8 cellular contexts compared by ENCODE assay signal in genomic region chr17:82229686-82230626, GRCh38. TPM values are rescaled to one million over a fixed set of nuclear protein-coding genes. Genes with fewer than 3 reads are reported as not detected.
DNase-seq lines count a peak whose midpoint lies in the region; TF ChIP-seq lines count a peak whose summit lies in the region.

No MANE protein-coding gene starts in this region.

- H3K9me2 ChIP-seq in OCI-LY7 (ENCODE audit: insufficient read depth, low read length): no peaks in the 10 kb centered on the region
- H3K9me2 ChIP-seq in Karpas-422 (replicated peaks; ENCODE audit: insufficient read depth, low read length): no peaks in the 10 kb centered on the region

- H3K36me3 ChIP-seq in CD4-positive, alpha-beta memory T cell (ENCODE audit: insufficient read depth, low read length): no peaks in the 10 kb centered on the region
- H3K36me3 ChIP-seq in OCI-LY7 (ENCODE audit: insufficient read depth, low read length) (no peaks in the 10 kb centered on the region), parathyroid adenoma (ENCODE audit: control insufficient read depth, insufficient read depth, low read length) (no peaks in the 10 kb centered on the region), Karpas-422 (ENCODE audit: insufficient read depth, low read length) (no peaks in the 10 kb centered on the region)

- H3K4me2 ChIP-seq in OCI-LY7 (ENCODE audit: low read length) (peak overlapping the region; percentile 36; the same call in 1 of the 2 replicates), parathyroid adenoma (ENCODE audit: low read length) (no peak overlapping the region), Karpas-422 (ENCODE audit: low read depth, low read length, poor library complexity, severe bottlenecking) (no peak overlapping the region)

- peak overlapping the region; percentile 71 to 89 (median 81) for H3K4me3 Mint-ChIP-seq in CD4-positive, alpha-beta memory T cell

- POLR2A ChIA-PET in CD4-positive, alpha-beta memory T cell (lab: Charles Lee; ENCODE audit: partially characterized antibody): interaction anchor here (0.9 to 4.2 kb wide), 10 partner anchors 11 to 200 kb away, joined by 3 to 52 read pairs (median 14); partner anchors contain the start of genes CCDC57 and CD7
- POLR2A ChIA-PET in OCI-LY7 (lab: Charles Lee): no interaction called here

- no peak overlapping the region for H2AFZ ChIP-seq in OCI-LY7 (ENCODE audit: low read length)
- peak overlapping the region; percentile 18 for H2AFZ ChIP-seq in parathyroid adenoma
- H2AFZ ChIP-seq in Karpas-422 (ENCODE audit: low read length): no peak overlapping the region

- H3K36me3 Mint-ChIP-seq in CD4-positive, alpha-beta memory T cell: peaks cover 0 to 2% of the 10 kb centered on the region in 2 donors

- H3K79me2 ChIP-seq in OCI-LY7 (ENCODE audit: insufficient read depth, low read depth, low read length) (no peaks in the 10 kb centered on the region), parathyroid adenoma (no peaks in the 10 kb centered on the region), Karpas-422 (ENCODE audit: low read length) (no peaks in the 10 kb centered on the region)

- no peaks in the 10 kb centered on the region for H3K9me3 ChIP-seq in CD4-positive, alpha-beta memory T cell (ENCODE audit: control insufficient read depth in 1 of 2, low read length in 2 of 2)
- no peaks in the 10 kb centered on the region for H3K9me3 ChIP-seq in OCI-LY7 (ENCODE audit: low read length)
- no peaks in the 10 kb centered on the region for H3K9me3 ChIP-seq in parathyroid adenoma (ENCODE audit: control insufficient read depth, low read length)
- H3K9me3 ChIP-seq in Karpas-422 (ENCODE audit: low read length): no peaks in the 10 kb centered on the region

- no peaks in the 10 kb centered on the region for H3K27me3 ChIP-seq in CD4-positive, alpha-beta memory T cell (ENCODE audit: insufficient read depth, low read length)
- no peaks in the 10 kb centered on the region for H3K27me3 ChIP-seq in parathyroid adenoma (ENCODE audit: control insufficient read depth, insufficient read depth, low read length)
- no peaks in the 10 kb centered on the region for H3K27me3 ChIP-seq in Karpas-422 (ENCODE audit: low read length)

- H3K4me3 ChIP-seq in CD4-positive, alpha-beta memory T cell (ENCODE audit: low read length in 2 of 2): peak overlapping the region in 1 of 2 donors; percentile 38
- H3K4me3 ChIP-seq in OCI-LY7 (ENCODE audit: low read depth, low read length, poor library complexity, severe bottlenecking): peak overlapping the region; percentile 67
- H3K4me3 ChIP-seq in parathyroid adenoma (ENCODE audit: low read depth, low read length): peak overlapping the region; percentile 18
- H3K4me3 ChIP-seq in Karpas-422 (ENCODE audit: low read length): no peak overlapping the region

- peak in 1 of 5 donors; percentile 24 for DNase-seq in CD4-positive, alpha-beta memory T cell
- DNase-seq in OCI-LY7 (ENCODE audit: low spot score) (no peak), epithelial cell of prostate (ENCODE audit: low read depth, low spot score) (no peak), NCI-H2029 (lab: John Stamatoyannopoulos, UW) (no peak), NAMALWA (ENCODE audit: low spot score) (no peak), Karpas-422 (no peak)
- DNase-seq in effector CD4-positive, alpha-beta T cell: no peak

- H4K20me1 ChIP-seq in OCI-LY7 (ENCODE audit: insufficient read depth, low read length): peaks cover 5% of the 10 kb centered on the region; the same call in 1 of the 2 replicates
- H4K20me1 ChIP-seq in Karpas-422 (ENCODE audit: insufficient read depth, low read depth, low read length): peaks cover 7% of the 10 kb centered on the region; the same call in 1 of the 2 replicates

- peaks cover 2 to 30% (median 15%) of the 10 kb centered on the region in 4 donors for H3K4me1 Mint-ChIP-seq in CD4-positive, alpha-beta memory T cell

- peak overlapping the region; percentile 46 for H3K27ac ChIP-seq in CD4-positive, alpha-beta memory T cell (ENCODE audit: low read depth, low read length)
- H3K27ac ChIP-seq in OCI-LY7 (ENCODE audit: low read depth, low read length, poor library complexity, severe bottlenecking) (no peak overlapping the region), epithelial cell of prostate (peak overlapping the region; percentile 76), parathyroid adenoma (peak overlapping the region; percentile 45), Karpas-422 (ENCODE audit: low read length) (no peak overlapping the region)

- intact Hi-C loops in CD4-positive, alpha-beta memory T cell (cut with micrococcal nuclease): loop anchor here (2.0 to 10.0 kb wide), 3 partner anchors 23 to 195 kb away; partner anchors contain the start of genes DCXR and RAC3
- intact Hi-C loops in OCI-LY7 (cut with micrococcal nuclease; ENCODE audit: unreplicated experiment): loop anchor here (2.0 to 5.0 kb wide), 2 partner anchors 17 to 187 kb away; partner anchors contain the start of genes CCDC57, HEXD and OGFOD3

- TF ChIP-seq CTCF in OCI-LY7 (conservative IDR thresholded peaks at IDR 0.05; ENCODE audit: low read length): no peak
- no peak for TF ChIP-seq CTCF in parathyroid adenoma (IDR thresholded peaks at IDR 0.05)

- CTCF ChIA-PET in CD4-positive, alpha-beta memory T cell (lab: Charles Lee; ENCODE audit: partially characterized antibody): interaction anchor here (1.3 kb wide), 1 partner anchor 24 kb away, joined by 3 read pairs; no protein-coding TSS in a partner anchor
- CTCF ChIA-PET in OCI-LY7 (lab: Charles Lee; ENCODE audit: unreplicated experiment): no interaction called here

- H3K27me3 Mint-ChIP-seq in CD4-positive, alpha-beta memory T cell: no peaks in the 10 kb centered on the region

- peak overlapping the region; percentile 71 to 93 (median 87) for H3K27ac Mint-ChIP-seq in CD4-positive, alpha-beta memory T cell

- H3K9ac ChIP-seq in parathyroid adenoma: no peak overlapping the region
- no peak overlapping the region for H3K9ac ChIP-seq in Karpas-422 (ENCODE audit: low read length)

- no TSS peak for BruUV-seq in OCI-LY7 (replicated peaks; lab: Mats Ljungman, UMichigan)

- H3K4me1 ChIP-seq in CD4-positive, alpha-beta memory T cell (ENCODE audit: insufficient read depth, low read length): peaks cover 39% of the 10 kb centered on the region
- H3K4me1 ChIP-seq in OCI-LY7 (ENCODE audit: insufficient read depth, low read length, poor library complexity, severe bottlenecking) (peaks cover 42% of the 10 kb centered on the region), parathyroid adenoma (peaks cover 12% of the 10 kb centered on the region), Karpas-422 (ENCODE audit: low read length) (peaks cover 17% of the 10 kb centered on the region)

- no peaks in the 10 kb centered on the region for H3K9me3 Mint-ChIP-seq in CD4-positive, alpha-beta memory T cell

RNA-seq across cellular contexts. Expression of gene SLC16A3, which starts 1.1 kb away (rescaled TPM):
- 10 to 100 TPM; 30.3 to 31.4 TPM for total RNA-seq in CD4-positive, alpha-beta memory T cell
- polyA plus RNA-seq in CD4-positive, alpha-beta memory T cell: 1 to 10 TPM; 1.4 to 5.6 TPM
- 10.1 and 21.6 TPM in 2 replicates for total RNA-seq in OCI-LY7 (2014; rRNA removed; shearing (Covaris generic))
- total RNA-seq in OCI-LY7 (2022): 28.3 and 55.0 TPM in 2 replicates
- total RNA-seq in Karpas-422 (2014; rRNA removed; shearing (Covaris generic); ENCODE audit: low replicate concordance): 0.67 and 6.0 TPM in 2 replicates

RNA-seq across cellular contexts. Expression of gene CCDC57, which starts 17.3 kb away (rescaled TPM):
- 10 to 100 TPM; 80.5 to 88.7 TPM for total RNA-seq in CD4-positive, alpha-beta memory T cell
- polyA plus RNA-seq in CD4-positive, alpha-beta memory T cell: 10 to 100 TPM; 41.6 to 43.6 TPM
- total RNA-seq in OCI-LY7 (2014; rRNA removed; shearing (Covaris generic)): 30.7 and 34.5 TPM in 2 replicates
- total RNA-seq in OCI-LY7 (2022): 56.1 and 58.7 TPM in 2 replicates
- total RNA-seq in Karpas-422 (2014; rRNA removed; shearing (Covaris generic); ENCODE audit: low replicate concordance): 31.3 and 37.4 TPM in 2 replicates

RNA-seq across cellular contexts. Expression of gene CSNK1D, which starts 43.5 kb away (rescaled TPM):
- total RNA-seq in CD4-positive, alpha-beta memory T cell: 100 to 1,000 TPM; 182 TPM
- polyA plus RNA-seq in CD4-positive, alpha-beta memory T cell: 10 to 100 TPM; 31.6 to 77.2 TPM
- 39.7 and 53.0 TPM in 2 replicates for total RNA-seq in OCI-LY7 (2014; rRNA removed; shearing (Covaris generic))
- 170 and 181 TPM in 2 replicates for total RNA-seq in OCI-LY7 (2022)
- 27.1 and 30.6 TPM in 2 replicates for total RNA-seq in Karpas-422 (2014; rRNA removed; shearing (Covaris generic); ENCODE audit: low replicate concordance)

Comparison
In these comparisons a context has a peak if more than half of its experiments do, and no peak if none do; other contexts are left out.
1. H3K27ac ChIP-seq: peak in CD4-positive, alpha-beta memory T cell (single experiment), epithelial cell of prostate (single experiment) and parathyroid adenoma (single experiment); none in OCI-LY7 (single experiment) and Karpas-422 (single experiment).